Comparison of ENCODE assay signal across 29 cellular contexts in the genomic region with DNA sequence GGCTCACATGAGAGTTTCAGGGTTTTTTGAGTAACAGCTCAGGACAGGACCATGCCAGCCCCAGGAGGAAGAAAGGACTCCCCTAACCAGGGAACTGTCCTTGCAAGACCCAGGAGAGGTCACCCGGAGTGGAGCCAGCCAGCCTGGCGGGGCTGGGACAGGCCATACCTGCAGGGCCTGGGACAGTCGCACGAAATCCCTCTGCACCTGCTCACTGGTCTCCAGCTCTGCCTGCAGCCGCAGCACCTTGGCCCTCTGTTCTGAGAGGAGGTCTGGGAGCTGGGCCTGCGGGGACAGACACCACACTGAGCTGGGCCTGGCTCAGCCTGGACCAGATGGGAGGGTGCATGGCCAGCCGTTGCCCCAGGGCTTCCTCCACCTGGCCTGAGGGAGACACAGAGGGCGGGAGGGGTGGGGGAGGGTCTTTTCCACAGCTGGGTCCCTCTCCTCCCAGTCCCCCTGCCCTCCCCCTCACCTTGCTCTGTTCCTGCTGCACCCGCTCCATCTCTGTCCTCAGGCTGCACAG. TPM values are rescaled to one million over a fixed set of nuclear protein-coding genes. Genes with fewer than 3 reads are reported as not detected.
A peak's percentile ranks its signal among the peaks of the same experiment; 100 is the strongest.
DNase-seq lines count a peak whose midpoint lies in the region; ATAC-seq, FAIRE-seq and TF ChIP-seq lines count a peak whose summit lies in the region.
"Had no signal": no experiment of that assay in that cellular context is flagged by ENCODE, and none has a peak within 500 bp of the region (broad histone marks: within the 10 kb centered on the region; RNA-seq: fewer than 3 reads in every experiment).

No MANE protein-coding gene starts in this region.

- TF ChIP-seq POLR2A in HepG2 (IDR thresholded peaks at IDR 0.05; ENCODE audit: insufficient read depth in 1 of 2, low read depth in 2 of 2, low read length in 2 of 2) = peak in 1 of 2 experiments; percentile 28; a peak in 1 of 4 replicates
- TF ChIP-seq POLR2A in right lobe of liver (IDR thresholded peaks at IDR 0.05) = no peak
- no peak for TF ChIP-seq POLR2A in gastroesophageal sphincter (IDR thresholded peaks at IDR 0.05)

- no peak overlapping the region for H2AFZ ChIP-seq in HepG2 (ENCODE audit: low read length)

- H3K27ac ChIP-seq in HepG2 (ENCODE audit: extremely low read length, insufficient read depth, low read length) = no peak overlapping the region
- H3K27ac ChIP-seq in right lobe of liver = no peak overlapping the region
- peak overlapping the region; percentile 18 for H3K27ac ChIP-seq in thymus (ENCODE audit: low read depth)
- H3K27ac ChIP-seq in gastroesophageal sphincter = no peak overlapping the region

- no peak for TF ChIP-seq RAD21 in HepG2 (CRISPR knock-in tag; IDR thresholded peaks at IDR 0.05)

- H4K20me1 ChIP-seq in HepG2 (ENCODE audit: insufficient read depth, low read length) = no peaks in the 10 kb centered on the region

- no TSS peak for BruUV-seq in HepG2 (replicated peaks; lab: Mats Ljungman, UMichigan)

- in situ Hi-C loops in HepG2 (cut with HindIII; ENCODE audit: extremely low pct_ligation_motif_present, low pct_unique_long_range_greater_than_20kb) = no loop called here

- H3K9me3 ChIP-seq in HepG2 (ENCODE audit: low read length) (no peaks in the 10 kb centered on the region), right lobe of liver (no peaks in the 10 kb centered on the region), thymus (ENCODE audit: control insufficient read depth) (no peaks in the 10 kb centered on the region), gastroesophageal sphincter (no peaks in the 10 kb centered on the region)
- H3K9me3 ChIP-seq: SK-N-SH had no signal

- 96% methylated on average over 8 of the region's 9 CpGs for WGBS in HepG2 (ENCODE audit: low lambda C conversion rate)
- WGBS in right lobe of liver (ENCODE audit: insufficient coverage, low coverage, low lambda C conversion rate, missing lambda C conversion rate) = no CpG with 5 or more reads among the region's 9 CpGs
- 97% methylated on average over 9 of the region's 9 CpGs for WGBS in thymus
- WGBS in gastroesophageal sphincter (ENCODE audit: low coverage in 1 of 2), 2 donors = 100% methylated on average over 1 of the region's 9 CpGs; no CpG with 5 or more reads in 1 of the 2 donors

- peaks cover 5 to 13% of the 10 kb centered on the region in 2 experiments for H3K36me3 ChIP-seq in HepG2 (replicated peaks in 1 of 2; ENCODE audit: control insufficient read depth in 1 of 2, insufficient read depth in 2 of 2, low read length in 2 of 2)
- peaks cover 0 to 4% (median 0%) of the 10 kb centered on the region in 4 donors for H3K36me3 ChIP-seq in right lobe of liver
- peaks cover 35% of the 10 kb centered on the region for H3K36me3 ChIP-seq in thymus (ENCODE audit: control insufficient read depth, insufficient read depth)
- H3K36me3 ChIP-seq in gastroesophageal sphincter = peaks cover 0 to 60% of the 10 kb centered on the region in 2 donors

- no peaks in the 10 kb centered on the region for H3K27me3 ChIP-seq in HepG2 (ENCODE audit: control insufficient read depth in 1 of 2, insufficient read depth in 2 of 2, low read length in 2 of 2)
- H3K27me3 ChIP-seq in right lobe of liver = no peaks in the 10 kb centered on the region
- no peaks in the 10 kb centered on the region for H3K27me3 ChIP-seq in thymus (ENCODE audit: control insufficient read depth, insufficient read depth)
- no peaks in the 10 kb centered on the region for H3K27me3 ChIP-seq in gastroesophageal sphincter

- H3K4me3 ChIP-seq in HepG2 (replicated peaks in 1 of 3; ENCODE audit: insufficient read depth in 1 of 3, low read depth in 2 of 3, low read length in 3 of 3) = no peak overlapping the region
- H3K4me3 ChIP-seq in right lobe of liver = no peak overlapping the region
- no peak overlapping the region for H3K4me3 ChIP-seq in thymus (ENCODE audit: low read length)
- no peak overlapping the region for H3K4me3 ChIP-seq in gastroesophageal sphincter
- H3K4me3 ChIP-seq: K562 had no signal

- no peak for FAIRE-seq in HepG2 (lab: Jason Lieb, UNC)
- FAIRE-seq: GM12892, GM19239, K562, RCC 7860 had no signal

- no peak for TF ChIP-seq EP300 in HepG2 (IDR thresholded peaks at IDR 0.05; ENCODE audit: low read depth in 2 of 2, low read length in 2 of 2)
- TF ChIP-seq EP300 in HepG2 (CRISPR knock-in tag; IDR thresholded peaks at IDR 0.05; ENCODE audit: borderline replicate concordance) = no peak
- no peak for TF ChIP-seq EP300 in gastroesophageal sphincter (IDR thresholded peaks at IDR 0.05)

- intact Hi-C loops in HepG2 (cut with micrococcal nuclease; ENCODE audit: unreplicated experiment) (no loop called here), right lobe of liver (cut with DNase I) (no loop called here)

- no peak for DNase-seq in HepG2 (ENCODE audit: low spot score)
- no peak for DNase-seq in right lobe of liver
- DNase-seq in islet precursor cell = peak; percentile 51
- DNase-seq: CD4-positive, CD25-positive, alpha-beta regulatory T cell; DMS153; DND-41; H9; Kasumi-1; NCI-H1092 treated with DMSO at 0.1 percent for 48 hours; NCI-H1436; NCI-H187 treated with DMSO at 0.1 percent for 48 hours; NCI-H2107; NCI-H446 treated with DMSO at 0.1 percent for 48 hours; NCI-H526; OCI-M1; SIG-M5; SK-N-SH; SW 1271 had no signal

- TF ChIP-seq CTCF in HepG2 (CRISPR knock-in tag; IDR thresholded peaks at IDR 0.05) (no peak), right lobe of liver (IDR thresholded peaks at IDR 0.05) (no peak), gastroesophageal sphincter (IDR thresholded peaks at IDR 0.05) (no peak)

- no peak overlapping the region for H3K4me2 ChIP-seq in HepG2 (ENCODE audit: low read depth, low read length)
- H3K4me2 ChIP-seq: SK-N-SH had no signal

- ATAC-seq in HepG2 (peak; percentile 20), right lobe of liver (no peak), GM21390 (IDR thresholded peaks at IDR 0.05; ENCODE audit: unreplicated experiment) (no peak), gastroesophageal sphincter (no peak)
- ATAC-seq: K562 had no signal

- CTCF ChIA-PET in HepG2 (lab: Yijun Ruan, JAX; ENCODE audit: low intra/inter-chr PET ratio, low total read pairs) = no interaction called here

- H3K9ac ChIP-seq in HepG2 (ENCODE audit: insufficient read depth, low read depth, low read length) = no peak overlapping the region
- H3K9ac ChIP-seq: SK-N-SH had no signal

- no peaks in the 10 kb centered on the region for H3K4me1 ChIP-seq in HepG2 (ENCODE audit: insufficient read depth, low read length)
- H3K4me1 ChIP-seq in right lobe of liver = no peaks in the 10 kb centered on the region
- H3K4me1 ChIP-seq in thymus (ENCODE audit: control insufficient read depth, insufficient read depth, low read length) = peaks cover 3% of the 10 kb centered on the region
- no peaks in the 10 kb centered on the region for H3K4me1 ChIP-seq in gastroesophageal sphincter

- POLR2A ChIA-PET in HepG2 (lab: Yijun Ruan, JAX) = interaction anchor here (0.8 kb wide), 1 partner anchor 9 kb away, joined by 3 read pairs; no protein-coding TSS in a partner anchor

- H3K79me2 ChIP-seq in HepG2 (ENCODE audit: insufficient read depth, low read length) = no peaks in the 10 kb centered on the region

RNA-seq across cellular contexts. Expression of gene RABEP2, which starts 19.7 kb away (rescaled TPM):
- total RNA-seq in HepG2 (2016; rRNA removed; fragmentation: Illumina TruSeq; extraction: Trizol) = 16.1 and 18.4 TPM in 2 replicates
- total RNA-seq in HepG2 (2016; cell fraction: cytosol; rRNA removed; fragmentation: Illumina TruSeq; extraction: Trizol; ENCODE audit: low read depth) = 2.9 and 3.6 TPM in 2 replicates
- total RNA-seq in HepG2 (2016; cell fraction: insoluble cytoplasmic fraction; rRNA removed; fragmentation: Illumina TruSeq; extraction: Trizol) = 13.9 and 19.6 TPM in 2 replicates
- 7.5 and 8.4 TPM in 2 replicates for total RNA-seq in HepG2 (2016; cell fraction: membrane; rRNA removed; fragmentation: Illumina TruSeq; extraction: Trizol)
- total RNA-seq in HepG2 (2016; cell fraction: nucleus; rRNA removed; fragmentation: Illumina TruSeq; extraction: Trizol) = 10.2 and 11.4 TPM in 2 replicates
- 10.8 and 12.4 TPM in 2 replicates for polyA plus RNA-seq in HepG2 (2011; rRNA removed)
- polyA plus RNA-seq in HepG2 (2011; cell fraction: cytosol; rRNA removed) = 8.5 and 13.3 TPM in 2 replicates
- 28.2 and 32.3 TPM in 2 replicates for polyA plus RNA-seq in HepG2 (2011; cell fraction: nucleus; rRNA removed)
- polyA plus RNA-seq in HepG2 (2012) = 5.7 and 7.3 TPM in 2 replicates
- 1.9 and 2.8 TPM in 2 replicates for polyA plus RNA-seq in HepG2 (2016; cell fraction: cytosol; fragmentation: Illumina TruSeq; extraction: Trizol; ENCODE audit: low read depth)
- polyA plus RNA-seq in HepG2 (2016; cell fraction: insoluble cytoplasmic fraction; fragmentation: Illumina TruSeq; extraction: Trizol; ENCODE audit: low read depth) = 9.8 and 12.4 TPM in 2 replicates
- polyA plus RNA-seq in HepG2 (2016; cell fraction: membrane; fragmentation: Illumina TruSeq; extraction: Trizol; ENCODE audit: low read depth) = 4.5 and 4.9 TPM in 2 replicates
- polyA plus RNA-seq in HepG2 (2016; cell fraction: nucleus; fragmentation: Illumina TruSeq; extraction: Trizol; ENCODE audit: insufficient read depth, low read depth) = 17.2 and 17.9 TPM in 2 replicates
- polyA minus RNA-seq in HepG2 (2011; rRNA and poly(A)+ RNA removed; ENCODE audit: low replicate concordance) = 5.5 and 7.5 TPM in 2 replicates
- polyA minus RNA-seq in HepG2 (2011; cell fraction: cytosol; rRNA and poly(A)+ RNA removed) = 5.5 and 7.4 TPM in 2 replicates
- 6.2 and 7.5 TPM in 2 replicates for polyA minus RNA-seq in HepG2 (2011; cell fraction: nucleus; rRNA and poly(A)+ RNA removed)
- 10 to 100 TPM in 2 of 6 experiments, 1 to 10 TPM in 4; 5.0 to 21.0 (median 9.1) TPM for total RNA-seq in right lobe of liver
- polyA plus RNA-seq in thymus = 21.2 TPM
- total RNA-seq in gastroesophageal sphincter = 10 to 100 TPM; 18.9 to 30.2 (median 24.9) TPM

RNA-seq across cellular contexts. Expression of gene CD19, which starts 26.5 kb away (rescaled TPM):
- 0.48 and 0.55 TPM in 2 replicates for total RNA-seq in HepG2 (2016; rRNA removed; fragmentation: Illumina TruSeq; extraction: Trizol)
- total RNA-seq in HepG2 (2016; cell fraction: cytosol; rRNA removed; fragmentation: Illumina TruSeq; extraction: Trizol; ENCODE audit: low read depth) = 0.26 TPM in 1 of 2 replicates, not detected in the other
- 0.34 and 0.37 TPM in 2 replicates for total RNA-seq in HepG2 (2016; cell fraction: insoluble cytoplasmic fraction; rRNA removed; fragmentation: Illumina TruSeq; extraction: Trizol)
- 0.24 TPM in 1 of 2 replicates, not detected in the other for total RNA-seq in HepG2 (2016; cell fraction: membrane; rRNA removed; fragmentation: Illumina TruSeq; extraction: Trizol)
- not detected in 2 replicates for total RNA-seq in HepG2 (2016; cell fraction: nucleus; rRNA removed; fragmentation: Illumina TruSeq; extraction: Trizol)
- polyA plus RNA-seq in HepG2 (2011; rRNA removed) = 1.1 and 1.2 TPM in 2 replicates
- polyA plus RNA-seq in HepG2 (2011; cell fraction: cytosol; rRNA removed) = 0.92 and 2.2 TPM in 2 replicates
- 2.1 and 2.5 TPM in 2 replicates for polyA plus RNA-seq in HepG2 (2011; cell fraction: nucleus; rRNA removed)
- polyA plus RNA-seq in HepG2 (2012) = 1.6 and 2.5 TPM in 2 replicates
- 0.05 and 0.07 TPM in 2 replicates for polyA plus RNA-seq in HepG2 (2016; cell fraction: cytosol; fragmentation: Illumina TruSeq; extraction: Trizol; ENCODE audit: low read depth)
- 0.64 and 0.67 TPM in 2 replicates for polyA plus RNA-seq in HepG2 (2016; cell fraction: insoluble cytoplasmic fraction; fragmentation: Illumina TruSeq; extraction: Trizol; ENCODE audit: low read depth)
- 0.10 TPM in 1 of 2 replicates, not detected in the other for polyA plus RNA-seq in HepG2 (2016; cell fraction: membrane; fragmentation: Illumina TruSeq; extraction: Trizol; ENCODE audit: low read depth)
- 0.32 and 0.45 TPM in 2 replicates for polyA plus RNA-seq in HepG2 (2016; cell fraction: nucleus; fragmentation: Illumina TruSeq; extraction: Trizol; ENCODE audit: insufficient read depth, low read depth)
- 0.07 and 1.0 TPM in 2 replicates for polyA minus RNA-seq in HepG2 (2011; rRNA and poly(A)+ RNA removed; ENCODE audit: low replicate concordance)
- not detected in 2 replicates for polyA minus RNA-seq in HepG2 (2011; cell fraction: cytosol; rRNA and poly(A)+ RNA removed)
- polyA minus RNA-seq in HepG2 (2011; cell fraction: nucleus; rRNA and poly(A)+ RNA removed) = 0.39 and 0.75 TPM in 2 replicates
- total RNA-seq in right lobe of liver = under 1 TPM in 1 of 6 experiments, not detected in 5; 0.10 TPM
- polyA plus RNA-seq in thymus = 16.9 TPM
- not detected for total RNA-seq in gastroesophageal sphincter
- total RNA-seq: A172, HT1080, M059J had no signal
- polyA plus RNA-seq: BJ, SK-N-SH had no signal

RNA-seq across cellular contexts. Expression of gene ATP2A1, which starts 27.0 kb away (rescaled TPM):
- 0.70 and 3.2 TPM in 2 replicates for total RNA-seq in HepG2 (2016; rRNA removed; fragmentation: Illumina TruSeq; extraction: Trizol)
- 1.1 and 1.9 TPM in 2 replicates for total RNA-seq in HepG2 (2016; cell fraction: cytosol; rRNA removed; fragmentation: Illumina TruSeq; extraction: Trizol; ENCODE audit: low read depth)
- total RNA-seq in HepG2 (2016; cell fraction: insoluble cytoplasmic fraction; rRNA removed; fragmentation: Illumina TruSeq; extraction: Trizol) = 0.30 and 2.0 TPM in 2 replicates
- 0.65 and 1.3 TPM in 2 replicates for total RNA-seq in HepG2 (2016; cell fraction: membrane; rRNA removed; fragmentation: Illumina TruSeq; extraction: Trizol)
- total RNA-seq in HepG2 (2016; cell fraction: nucleus; rRNA removed; fragmentation: Illumina TruSeq; extraction: Trizol) = 4.8 and 6.9 TPM in 2 replicates
- polyA plus RNA-seq in HepG2 (2011; rRNA removed) = 12.5 and 16.4 TPM in 2 replicates
- polyA plus RNA-seq in HepG2 (2011; cell fraction: cytosol; rRNA removed) = 2.7 and 2.9 TPM in 2 replicates
- 149 and 332 TPM in 2 replicates for polyA plus RNA-seq in HepG2 (2011; cell fraction: nucleus; rRNA removed)
- 31.5 and 57.2 TPM in 2 replicates for polyA plus RNA-seq in HepG2 (2012)
- 0.51 TPM in 2 replicates for polyA plus RNA-seq in HepG2 (2016; cell fraction: cytosol; fragmentation: Illumina TruSeq; extraction: Trizol; ENCODE audit: low read depth)
- polyA plus RNA-seq in HepG2 (2016; cell fraction: insoluble cytoplasmic fraction; fragmentation: Illumina TruSeq; extraction: Trizol; ENCODE audit: low read depth) = 1.3 and 1.5 TPM in 2 replicates
- 0.87 and 1.9 TPM in 2 replicates for polyA plus RNA-seq in HepG2 (2016; cell fraction: membrane; fragmentation: Illumina TruSeq; extraction: Trizol; ENCODE audit: low read depth)
- polyA plus RNA-seq in HepG2 (2016; cell fraction: nucleus; fragmentation: Illumina TruSeq; extraction: Trizol; ENCODE audit: insufficient read depth, low read depth) = 55.1 and 58.0 TPM in 2 replicates
- 1.4 and 6.4 TPM in 2 replicates for polyA minus RNA-seq in HepG2 (2011; rRNA and poly(A)+ RNA removed; ENCODE audit: low replicate concordance)
- 0.59 and 1.4 TPM in 2 replicates for polyA minus RNA-seq in HepG2 (2011; cell fraction: cytosol; rRNA and poly(A)+ RNA removed)
- 26.7 and 30.8 TPM in 2 replicates for polyA minus RNA-seq in HepG2 (2011; cell fraction: nucleus; rRNA and poly(A)+ RNA removed)
- 1 to 10 TPM in 2 of 6 experiments, under 1 TPM in 4; 0.42 to 3.6 (median 0.77) TPM for total RNA-seq in right lobe of liver
- 1.2 TPM for polyA plus RNA-seq in thymus
- under 1 TPM in 1 of 4 donors, not detected in 3; 0.31 TPM for total RNA-seq in gastroesophageal sphincter
- total RNA-seq: HT1080, M059J had no signal
- polyA plus RNA-seq: CD4-positive, CD25-positive, alpha-beta regulatory T cell had no signal

RNA-seq across cellular contexts. Expression of gene SH2B1, which starts 41.6 kb away (rescaled TPM):
- total RNA-seq in HepG2 (2016; rRNA removed; fragmentation: Illumina TruSeq; extraction: Trizol) (15.6 and 23.3 TPM in 2 replicates), right lobe of liver (10 to 100 TPM; 13.2 to 27.1 (median 20.6) TPM), gastroesophageal sphincter (10 to 100 TPM; 23.6 to 51.0 (median 28.3) TPM)
- total RNA-seq in HepG2 (2016; cell fraction: cytosol; rRNA removed; fragmentation: Illumina TruSeq; extraction: Trizol; ENCODE audit: low read depth) = 22.5 and 27.1 TPM in 2 replicates
- 13.4 and 24.5 TPM in 2 replicates for total RNA-seq in HepG2 (2016; cell fraction: insoluble cytoplasmic fraction; rRNA removed; fragmentation: Illumina TruSeq; extraction: Trizol)
- total RNA-seq in HepG2 (2016; cell fraction: membrane; rRNA removed; fragmentation: Illumina TruSeq; extraction: Trizol) = 16.3 and 21.4 TPM in 2 replicates
- 30.1 and 30.6 TPM in 2 replicates for total RNA-seq in HepG2 (2016; cell fraction: nucleus; rRNA removed; fragmentation: Illumina TruSeq; extraction: Trizol)
- polyA plus RNA-seq in HepG2 (2011; rRNA removed) (30.8 and 40.2 TPM in 2 replicates), thymus (70.9 TPM)
- 15.2 and 19.8 TPM in 2 replicates for polyA plus RNA-seq in HepG2 (2011; cell fraction: cytosol; rRNA removed)
- 198 and 224 TPM in 2 replicates for polyA plus RNA-seq in HepG2 (2011; cell fraction: nucleus; rRNA removed)
- 35.0 and 37.6 TPM in 2 replicates for polyA plus RNA-seq in HepG2 (2012)
- 4.3 and 6.0 TPM in 2 replicates for polyA plus RNA-seq in HepG2 (2016; cell fraction: cytosol; fragmentation: Illumina TruSeq; extraction: Trizol; ENCODE audit: low read depth)
- 18.0 and 21.1 TPM in 2 replicates for polyA plus RNA-seq in HepG2 (2016; cell fraction: insoluble cytoplasmic fraction; fragmentation: Illumina TruSeq; extraction: Trizol; ENCODE audit: low read depth)
- 12.3 and 13.6 TPM in 2 replicates for polyA plus RNA-seq in HepG2 (2016; cell fraction: membrane; fragmentation: Illumina TruSeq; extraction: Trizol; ENCODE audit: low read depth)
- 82.4 and 89.4 TPM in 2 replicates for polyA plus RNA-seq in HepG2 (2016; cell fraction: nucleus; fragmentation: Illumina TruSeq; extraction: Trizol; ENCODE audit: insufficient read depth, low read depth)
- 44.5 and 55.4 TPM in 2 replicates for polyA minus RNA-seq in HepG2 (2011; rRNA and poly(A)+ RNA removed; ENCODE audit: low replicate concordance)
- polyA minus RNA-seq in HepG2 (2011; cell fraction: cytosol; rRNA and poly(A)+ RNA removed) = 10.5 and 11.6 TPM in 2 replicates
- polyA minus RNA-seq in HepG2 (2011; cell fraction: nucleus; rRNA and poly(A)+ RNA removed) = 36.8 and 48.6 TPM in 2 replicates

RNA-seq across cellular contexts. Expression of gene NFATC2IP, which starts 45.4 kb away (rescaled TPM):
- 18.2 and 32.1 TPM in 2 replicates for total RNA-seq in HepG2 (2016; rRNA removed; fragmentation: Illumina TruSeq; extraction: Trizol)
- 8.8 and 9.0 TPM in 2 replicates for total RNA-seq in HepG2 (2016; cell fraction: cytosol; rRNA removed; fragmentation: Illumina TruSeq; extraction: Trizol; ENCODE audit: low read depth)
- 16.5 and 31.5 TPM in 2 replicates for total RNA-seq in HepG2 (2016; cell fraction: insoluble cytoplasmic fraction; rRNA removed; fragmentation: Illumina TruSeq; extraction: Trizol)
- total RNA-seq in HepG2 (2016; cell fraction: membrane; rRNA removed; fragmentation: Illumina TruSeq; extraction: Trizol) = 13.0 and 14.4 TPM in 2 replicates
- total RNA-seq in HepG2 (2016; cell fraction: nucleus; rRNA removed; fragmentation: Illumina TruSeq; extraction: Trizol) = 39.2 and 44.2 TPM in 2 replicates
- 46.6 and 48.5 TPM in 2 replicates for polyA plus RNA-seq in HepG2 (2011; rRNA removed)
- polyA plus RNA-seq in HepG2 (2011; cell fraction: cytosol; rRNA removed) = 17.8 and 17.9 TPM in 2 replicates
- 95.6 and 102 TPM in 2 replicates for polyA plus RNA-seq in HepG2 (2011; cell fraction: nucleus; rRNA removed)
- polyA plus RNA-seq in HepG2 (2012) = 21.4 and 26.1 TPM in 2 replicates
- polyA plus RNA-seq in HepG2 (2016; cell fraction: cytosol; fragmentation: Illumina TruSeq; extraction: Trizol; ENCODE audit: low read depth) = 2.0 and 2.2 TPM in 2 replicates
- 17.1 and 18.6 TPM in 2 replicates for polyA plus RNA-seq in HepG2 (2016; cell fraction: insoluble cytoplasmic fraction; fragmentation: Illumina TruSeq; extraction: Trizol; ENCODE audit: low read depth)
- 5.0 and 5.5 TPM in 2 replicates for polyA plus RNA-seq in HepG2 (2016; cell fraction: membrane; fragmentation: Illumina TruSeq; extraction: Trizol; ENCODE audit: low read depth)
- 172 and 177 TPM in 2 replicates for polyA plus RNA-seq in HepG2 (2016; cell fraction: nucleus; fragmentation: Illumina TruSeq; extraction: Trizol; ENCODE audit: insufficient read depth, low read depth)
- 44.3 and 90.2 TPM in 2 replicates for polyA minus RNA-seq in HepG2 (2011; rRNA and poly(A)+ RNA removed; ENCODE audit: low replicate concordance)
- polyA minus RNA-seq in HepG2 (2011; cell fraction: cytosol; rRNA and poly(A)+ RNA removed) = 8.3 and 8.6 TPM in 2 replicates
- polyA minus RNA-seq in HepG2 (2011; cell fraction: nucleus; rRNA and poly(A)+ RNA removed) = 49.6 and 61.2 TPM in 2 replicates
- 10 to 100 TPM; 10.3 to 16.5 (median 13.1) TPM for total RNA-seq in right lobe of liver
- polyA plus RNA-seq in thymus = 49.1 TPM
- 10 to 100 TPM; 13.9 to 28.0 (median 22.8) TPM for total RNA-seq in gastroesophageal sphincter
